In the genomic region with DNA sequence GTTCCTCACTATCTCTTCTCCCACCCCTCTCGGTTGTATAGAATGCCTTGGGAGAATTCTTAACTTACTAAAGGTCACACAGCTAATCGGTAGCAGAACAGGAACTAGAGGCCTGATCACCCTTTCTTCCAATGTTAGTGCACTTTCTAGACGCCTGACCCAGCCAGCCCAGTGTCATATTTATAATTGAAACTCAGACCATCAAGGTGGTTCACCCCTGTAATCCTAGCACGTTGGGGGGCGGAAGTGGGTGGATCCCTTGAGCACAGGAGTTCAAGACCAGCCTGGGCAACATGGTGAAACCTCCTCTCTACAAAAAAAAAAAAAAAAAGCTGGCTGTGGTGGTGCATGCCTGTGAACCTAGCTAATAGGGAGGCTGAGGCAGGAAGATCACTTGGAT, we compare ENCODE assay signal across 12 cellular contexts. TPM values are rescaled to one million over a fixed set of nuclear protein-coding genes. Genes with fewer than 3 reads are reported as not detected.
A peak's percentile ranks its signal among the peaks of the same experiment; 100 is the strongest.
DNase-seq lines count a peak whose midpoint lies in the region; ATAC-seq and TF ChIP-seq lines count a peak whose summit lies in the region.
"Had no signal": no experiment of that assay in that cellular context is flagged by ENCODE, and none has a peak within 500 bp of the region (broad histone marks: within the 10 kb centered on the region; RNA-seq: fewer than 3 reads in every experiment).

No MANE protein-coding gene starts in this region.

- no peak for TF ChIP-seq CTCF in HFF-Myc (IDR thresholded peaks at IDR 0.05; ENCODE audit: low read depth, low read length, missing control alignments)
- no peak for TF ChIP-seq CTCF in spleen (IDR thresholded peaks at IDR 0.05 in 8 of 11, conservative IDR thresholded peaks at IDR 0.05 in 3 of 11)

- H3K36me3 ChIP-seq in CD4-positive, alpha-beta memory T cell (ENCODE audit: insufficient read depth, low read length) = no peaks in the 10 kb centered on the region
- H3K36me3 ChIP-seq in naive thymus-derived CD4-positive, alpha-beta T cell (ENCODE audit: control insufficient read depth in 2 of 3, insufficient read depth in 3 of 3, low read length in 3 of 3) = peaks cover 0 to 3% (median 0%) of the 10 kb centered on the region in 3 experiments
- peaks cover 0 to 20% (median 3%) of the 10 kb centered on the region in 6 donors for H3K36me3 ChIP-seq in spleen

- 57 to 70% (median 67%) methylated on average over 5 of the region's 5 CpGs for WGBS in spleen, 5 donors

- H3K4me1 Mint-ChIP-seq in CD4-positive, alpha-beta memory T cell = peaks cover 24 to 68% (median 42%) of the 10 kb centered on the region in 4 donors
- H3K4me1 Mint-ChIP-seq in activated T-helper 17 cell treated with anti-CD3 and anti-CD28 coated beads, Interleukin-2, amount 50 U/mL, for 72 hours = peaks cover 16% of the 10 kb centered on the region
- peaks cover 22 to 67% (median 50%) of the 10 kb centered on the region in 7 donors for H3K4me1 Mint-ChIP-seq in naive thymus-derived CD4-positive, alpha-beta T cell

- H3K27ac Mint-ChIP-seq in CD4-positive, alpha-beta memory T cell = peak overlapping the region in 5 of 7 donors; percentile 49 to 95 (median 70)
- H3K27ac Mint-ChIP-seq in activated T-helper 17 cell treated with anti-CD3 and anti-CD28 coated beads, Interleukin-2, amount 50 U/mL, for 72 hours = peak overlapping the region; percentile 28
- H3K27ac Mint-ChIP-seq in naive thymus-derived CD4-positive, alpha-beta T cell = peak overlapping the region in 8 of 9 donors; percentile 22 to 88 (median 62)

- CTCF ChIA-PET in CD4-positive, alpha-beta memory T cell (lab: Charles Lee; ENCODE audit: partially characterized antibody) = interaction anchor here (1.2 to 2.1 kb wide), 5 partner anchors 23 to 437 kb away, joined by 3 to 7 read pairs (median 4); no protein-coding TSS in a partner anchor
- CTCF ChIA-PET in naive thymus-derived CD4-positive, alpha-beta T cell (lab: Charles Lee) = interaction anchor here (0.6 to 1.5 kb wide), 6 partner anchors 100 to 607 kb away, joined by 3 to 4 read pairs (median 4); no protein-coding TSS in a partner anchor

- no peak for DNase-seq in CD4-positive, alpha-beta memory T cell
- DNase-seq in HFF-Myc (ENCODE audit: extremely low read depth, low read depth) (no peak), spleen (no peak), AG08395 (ENCODE audit: low spot score) (no peak), amygdala (lab: John Stamatoyannopoulos, UW) (no peak)
- no peak for DNase-seq in naive thymus-derived CD4-positive, alpha-beta T cell
- DNase-seq in stimulated activated CD4-positive, alpha-beta T cell treated with anti-CD3 and anti-CD28 coated beads, Interleukin-1b, Interleukin-23, amount 100 ng/mL, for 48 hours = no peak
- DNase-seq: EL, hypothalamus had no signal

- H3K27me3 ChIP-seq in CD4-positive, alpha-beta memory T cell (ENCODE audit: insufficient read depth, low read length) = no peaks in the 10 kb centered on the region
- H3K27me3 ChIP-seq in naive thymus-derived CD4-positive, alpha-beta T cell (ENCODE audit: control insufficient read depth in 2 of 2, insufficient read depth in 2 of 2, low read length in 2 of 2) = no peaks in the 10 kb centered on the region
- H3K27me3 ChIP-seq in spleen (replicated peaks in 1 of 7) = no peaks in the 10 kb centered on the region

- POLR2A ChIA-PET in CD4-positive, alpha-beta memory T cell (lab: Charles Lee; ENCODE audit: partially characterized antibody) = interaction anchor here (0.8 to 3.1 kb wide), 4 partner anchors 10 to 208 kb away, joined by 3 to 11 read pairs (median 6); no protein-coding TSS in a partner anchor
- POLR2A ChIA-PET in naive thymus-derived CD4-positive, alpha-beta T cell (lab: Charles Lee) = interaction anchor here (0.6 to 0.9 kb wide), 2 partner anchors 8 to 208 kb away, joined by 4 to 6 read pairs; no protein-coding TSS in a partner anchor

- no peaks in the 10 kb centered on the region for H3K9me3 ChIP-seq in CD4-positive, alpha-beta memory T cell (ENCODE audit: control insufficient read depth in 1 of 2, low read length in 2 of 2)
- H3K9me3 ChIP-seq in naive thymus-derived CD4-positive, alpha-beta T cell (ENCODE audit: control insufficient read depth in 2 of 3, low read length in 3 of 3) = no peaks in the 10 kb centered on the region
- H3K9me3 ChIP-seq in spleen = no peaks in the 10 kb centered on the region

- H3K4me3 ChIP-seq in CD4-positive, alpha-beta memory T cell (ENCODE audit: low read length in 2 of 2) = no peak overlapping the region
- H3K4me3 ChIP-seq in HFF-Myc (replicated peaks; ENCODE audit: low read depth, low read length) = peak overlapping the region; percentile 77
- no peak overlapping the region for H3K4me3 ChIP-seq in naive thymus-derived CD4-positive, alpha-beta T cell (ENCODE audit: low read length)
- peak overlapping the region in 2 of 8 donors; percentile 78 to 93 for H3K4me3 ChIP-seq in spleen

- peak overlapping the region; percentile 12 to 85 (median 62) for H3K4me3 Mint-ChIP-seq in CD4-positive, alpha-beta memory T cell
- H3K4me3 Mint-ChIP-seq in activated T-helper 17 cell treated with anti-CD3 and anti-CD28 coated beads, Interleukin-2, amount 50 U/mL, for 72 hours = peak overlapping the region; percentile 83
- H3K4me3 Mint-ChIP-seq in naive thymus-derived CD4-positive, alpha-beta T cell = peak overlapping the region; percentile 5 to 97 (median 61)

- H3K27me3 Mint-ChIP-seq in CD4-positive, alpha-beta memory T cell = no peaks in the 10 kb centered on the region
- no peaks in the 10 kb centered on the region for H3K27me3 Mint-ChIP-seq in activated T-helper 17 cell treated with anti-CD3 and anti-CD28 coated beads, Interleukin-2, amount 50 U/mL, for 72 hours
- no peaks in the 10 kb centered on the region for H3K27me3 Mint-ChIP-seq in naive thymus-derived CD4-positive, alpha-beta T cell

- intact Hi-C loops in CD4-positive, alpha-beta memory T cell (cut with micrococcal nuclease) = no loop called here
- intact Hi-C loops in naive thymus-derived CD4-positive, alpha-beta T cell (cut with micrococcal nuclease) = loop anchor here in 1 of 2 donors (5.0 to 10.0 kb wide), 2 partner anchors 1245 to 1508 kb away; partner anchors contain the start of genes ITFG2 and TSPAN9
- intact Hi-C loops in spleen (cut with DNase I; ENCODE audit: low total_unique reads) = no loop called here

- no peaks in the 10 kb centered on the region for H3K9me3 Mint-ChIP-seq in CD4-positive, alpha-beta memory T cell
- no peaks in the 10 kb centered on the region for H3K9me3 Mint-ChIP-seq in activated T-helper 17 cell treated with anti-CD3 and anti-CD28 coated beads, Interleukin-2, amount 50 U/mL, for 72 hours
- no peaks in the 10 kb centered on the region for H3K9me3 Mint-ChIP-seq in naive thymus-derived CD4-positive, alpha-beta T cell

- H3K36me3 Mint-ChIP-seq in CD4-positive, alpha-beta memory T cell = peaks cover 4 to 21% of the 10 kb centered on the region in 2 donors
- H3K36me3 Mint-ChIP-seq in activated T-helper 17 cell treated with anti-CD3 and anti-CD28 coated beads, Interleukin-2, amount 50 U/mL, for 72 hours (ENCODE audit: low read depth) = peaks cover 18% of the 10 kb centered on the region
- peaks cover 0 to 7% (median 0%) of the 10 kb centered on the region in 5 donors for H3K36me3 Mint-ChIP-seq in naive thymus-derived CD4-positive, alpha-beta T cell

- no peak for ATAC-seq in activated T-helper 17 cell treated with anti-CD3 and anti-CD28 coated beads, Interleukin-2, amount 50 U/mL, for 72 hours (replicated peaks)
- ATAC-seq in naive thymus-derived CD4-positive, alpha-beta T cell = no peak

- peaks cover 30% of the 10 kb centered on the region for H3K4me1 ChIP-seq in CD4-positive, alpha-beta memory T cell (ENCODE audit: insufficient read depth, low read length)
- peaks cover 14 to 15% of the 10 kb centered on the region in 2 donors for H3K4me1 ChIP-seq in naive thymus-derived CD4-positive, alpha-beta T cell (ENCODE audit: control insufficient read depth in 2 of 2, insufficient read depth in 2 of 2, low read length in 2 of 2)
- peaks cover 16 to 53% (median 32%) of the 10 kb centered on the region in 6 donors for H3K4me1 ChIP-seq in spleen

- no peak for TF ChIP-seq POLR2A in spleen (IDR thresholded peaks at IDR 0.05)

- no peak overlapping the region for H3K27ac ChIP-seq in CD4-positive, alpha-beta memory T cell (ENCODE audit: low read depth, low read length)
- H3K27ac ChIP-seq in naive thymus-derived CD4-positive, alpha-beta T cell (ENCODE audit: low read depth, low read length) = no peak overlapping the region
- H3K27ac ChIP-seq in spleen = peak overlapping the region in 3 of 8 donors; percentile 16 to 93 (median 27)

RNA-seq across cellular contexts. Expression of gene TIGAR, which starts 1.8 kb away (rescaled TPM):
- total RNA-seq in CD4-positive, alpha-beta memory T cell = 10 to 100 TPM; 15.2 to 17.3 TPM
- polyA plus RNA-seq in CD4-positive, alpha-beta memory T cell = 1 to 10 TPM; 1.9 to 2.7 TPM
- 10 to 100 TPM in 1 of 2 donors, 1 to 10 TPM in 1; 6.8 to 12.7 TPM for total RNA-seq in activated T-helper 17 cell treated with anti-CD3 and anti-CD28 coated beads, Interleukin-2, amount 50 U/mL, for 72 hours
- total RNA-seq in naive thymus-derived CD4-positive, alpha-beta T cell = 10 to 100 TPM in 3 of 5 experiments, 1 to 10 TPM in 2; 7.1 to 15.8 (median 11.1) TPM
- polyA plus RNA-seq in naive thymus-derived CD4-positive, alpha-beta T cell = 1 to 10 TPM; 4.4 to 6.6 TPM
- 10 to 100 TPM in 6 of 7 donors, 1 to 10 TPM in 1; 7.1 to 16.7 (median 12.6) TPM for total RNA-seq in spleen
- 1 to 10 TPM; 4.5 to 9.0 (median 5.1) TPM for polyA plus RNA-seq in spleen

RNA-seq across cellular contexts. Expression of gene CCND2, which starts 49.2 kb away (rescaled TPM):
- 100 to 1,000 TPM; 150 to 151 TPM for total RNA-seq in CD4-positive, alpha-beta memory T cell
- polyA plus RNA-seq in CD4-positive, alpha-beta memory T cell = 100 to 1,000 TPM in 1 of 2 donors, 10 to 100 TPM in 1; 83.3 to 103 TPM
- 100 to 1,000 TPM; 378 to 404 TPM for total RNA-seq in activated T-helper 17 cell treated with anti-CD3 and anti-CD28 coated beads, Interleukin-2, amount 50 U/mL, for 72 hours
- 100 to 1,000 TPM in 3 of 5 experiments, 10 to 100 TPM in 2; 95.7 to 659 (median 125) TPM for total RNA-seq in naive thymus-derived CD4-positive, alpha-beta T cell
- polyA plus RNA-seq in naive thymus-derived CD4-positive, alpha-beta T cell = 10 to 100 TPM; 57.3 to 65.1 TPM
- 100 to 1,000 TPM in 3 of 7 donors, 10 to 100 TPM in 4; 56.1 to 110 (median 65.1) TPM for total RNA-seq in spleen
- 10 to 100 TPM in 2 of 3 donors, 1 to 10 TPM in 1; 9.4 to 15.2 (median 13.8) TPM for polyA plus RNA-seq in spleen

RNA-seq across cellular contexts. Expression of gene FGF23, which starts 56.7 kb away (rescaled TPM):
- not detected for total RNA-seq in CD4-positive, alpha-beta memory T cell
- polyA plus RNA-seq in CD4-positive, alpha-beta memory T cell = not detected
- not detected for total RNA-seq in activated T-helper 17 cell treated with anti-CD3 and anti-CD28 coated beads, Interleukin-2, amount 50 U/mL, for 72 hours
- not detected for total RNA-seq in naive thymus-derived CD4-positive, alpha-beta T cell
- polyA plus RNA-seq in naive thymus-derived CD4-positive, alpha-beta T cell = not detected
- total RNA-seq in spleen = not detected
- polyA plus RNA-seq in spleen = under 1 TPM in 1 of 3 donors, not detected in 2; 0.03 TPM
- total RNA-seq: dermis microvascular lymphatic vessel endothelial cell; T-helper 1 cell treated with Interleukin-12 subunit alpha and Interleukin-12 subunit beta and Interleukin-4 antibody, amounts not matched to agents 30 ng/mL and 1 ng/mL, for 36 hours had no signal
